Comparison of ENCODE assay signal across 18 cellular contexts in genomic region chr9:98856982-98857381, GRCh38.
"Had no signal": no experiment of that assay in that cellular context is flagged by ENCODE, and none has a peak within 500 bp of the region (broad histone marks: within the 10 kb centered on the region; RNA-seq: fewer than 3 reads in every experiment).

No MANE protein-coding gene starts in this region.

- H3K36me3 ChIP-seq: esophagus squamous epithelium, gastroesophageal sphincter, left lung, neutrophil, tibial nerve, vagina had no signal

- H3K4me3 ChIP-seq: body of pancreas, coronary artery, esophagus squamous epithelium, gastroesophageal sphincter, left lung, tibial nerve, vagina had no signal

- H3K9me3 ChIP-seq: body of pancreas, esophagus squamous epithelium, gastroesophageal sphincter, neutrophil, tibial nerve, vagina had no signal

- H3K4me1 ChIP-seq: parathyroid adenoma had no signal

- H3K9me3 Mint-ChIP-seq: activated naive CD4-positive, alpha-beta T cell treated with anti-CD3 and anti-CD28 coated beads, Interleukin-2, amount 10 ng/mL, durations not matched to agents 7 days and 5 days; natural killer cell had no signal

- H3K27me3 ChIP-seq: body of pancreas, esophagus squamous epithelium, gastroesophageal sphincter, left lung, tibial nerve, vagina had no signal

- H3K27ac ChIP-seq: body of pancreas, coronary artery, esophagus squamous epithelium, gastroesophageal sphincter, left lung, neutrophil, parathyroid adenoma, tibial nerve, vagina had no signal

- H3K4me1 Mint-ChIP-seq: natural killer cell had no signal

- H3K4me3 Mint-ChIP-seq: activated naive CD4-positive, alpha-beta T cell treated with anti-CD3 and anti-CD28 coated beads, Interleukin-2, amount 10 ng/mL, durations not matched to agents 7 days and 5 days; natural killer cell had no signal

- H3K36me3 Mint-ChIP-seq: activated naive CD4-positive, alpha-beta T cell treated with anti-CD3 and anti-CD28 coated beads, Interleukin-2, amount 10 ng/mL, durations not matched to agents 7 days and 5 days; natural killer cell had no signal

- DNase-seq: activated CD4-positive, alpha-beta T cell treated with anti-CD3 and anti-CD28 coated beads, Interleukin-2, amount 50 U/mL, for 48 hours; activated CD4-positive, CD25-positive, alpha-beta regulatory T cell treated with anti-CD3 and anti-CD28 coated beads, Interleukin-2, amount 50 U/mL, for 72 hours; activated naive CD4-positive, alpha-beta T cell treated with anti-CD3 and anti-CD28 coated beads, Interleukin-2, amount 10 ng/mL, durations not matched to agents 7 days and 5 days; body of pancreas; central memory CD4-positive, alpha-beta T cell; esophagus squamous epithelium; kidney; left lung; natural killer cell; stimulated activated CD4-positive, alpha-beta T cell treated with anti-CD3 and anti-CD28 coated beads, Interleukin-4, amount 100 ng/mL, for 24 hours; stimulated activated naive CD4-positive, alpha-beta T cell; substantia nigra had no signal

- ATAC-seq: body of pancreas, gastroesophageal sphincter, left lung, natural killer cell had no signal

- FAIRE-seq: kidney had no signal
